Comparison of ENCODE assay signal across 1 cellular context in genomic region chr7:123637203-123637602, GRCh38.
TF ChIP-seq lines count a peak whose summit lies in the region.

No MANE protein-coding gene starts in this region.

TF ChIP-seq in H1, 55 proteins besides CTCF, POLR2A, EP300 and RAD21:
- TF ChIP-seq SRF (IDR thresholded peaks at IDR 0.05; ENCODE audit: low read depth, low read length) (no peak), SIN3A (conservative IDR thresholded peaks at IDR 0.05 in 1 of 2, IDR thresholded peaks at IDR 0.05 in 1 of 2; ENCODE audit: low read depth in 1 of 2, low read length in 2 of 2) (no peak), CHD1 (IDR thresholded peaks at IDR 0.05; ENCODE audit: low read depth, low read length) (no peak), RXRA (IDR thresholded peaks at IDR 0.05; ENCODE audit: insufficient read depth, low read depth, low read length) (no peak), JUN (IDR thresholded peaks at IDR 0.05; ENCODE audit: low read depth, low read length) (no peak), EGR1 (IDR thresholded peaks at IDR 0.05; ENCODE audit: borderline replicate concordance, low read depth, low read length) (no peak), SIX5 (IDR thresholded peaks at IDR 0.05; ENCODE audit: low read depth, low read length) (no peak)
